7 cellular contexts compared by ENCODE assay signal in genomic region chr10:78302989-78303854, GRCh38.
DNase-seq lines count a peak whose midpoint lies in the region; ATAC-seq and TF ChIP-seq lines count a peak whose summit lies in the region.

No MANE protein-coding gene starts in this region.

- peaks cover 16% of the 10 kb centered on the region for H3K4me1 Mint-ChIP-seq in T-helper 17 cell

- no peaks in the 10 kb centered on the region for H3K79me2 ChIP-seq in hepatocyte

- 15% methylated on average over 40 of the region's 81 CpGs for WGBS in hepatocyte (ENCODE audit: low lambda C conversion rate, missing lambda C conversion rate)

- no peaks in the 10 kb centered on the region for H3K27me3 ChIP-seq in ascending aorta
- H3K27me3 ChIP-seq in hepatocyte, result no peaks in the 10 kb centered on the region

- peak overlapping the region; percentile 98 for H3K27ac Mint-ChIP-seq in T-helper 17 cell

- H2AFZ ChIP-seq in hepatocyte, result peak overlapping the region; percentile 10

- intact Hi-C loops in ascending aorta (cut with DNase I), result loop anchor here (1.0 to 5.0 kb wide), 10 partner anchors 28 to 894 kb away; partner anchors contain the start of gene ZMIZ1

- H3K4me1 ChIP-seq in ascending aorta, result peaks cover 0 to 11% of the 10 kb centered on the region in 2 donors
- H3K4me1 ChIP-seq in hepatocyte (ENCODE audit: insufficient read depth), result peaks cover 13% of the 10 kb centered on the region

- H3K9me2 ChIP-seq in hepatocyte (replicated peaks; ENCODE audit: insufficient read depth), result no peaks in the 10 kb centered on the region

- TF ChIP-seq CTCF in ascending aorta (IDR thresholded peaks at IDR 0.05), result peak; percentile 55 to 80 (median 56)
- TF ChIP-seq CTCF in hepatocyte (IDR thresholded peaks at IDR 0.05; ENCODE audit: poor library complexity), result peak; percentile 58
- TF ChIP-seq CTCF in retinal pigment epithelial cell (conservative IDR thresholded peaks at IDR 0.05; ENCODE audit: low read depth, low read length), result peak; percentile 67

- H3K4me3 ChIP-seq in ascending aorta (peak overlapping the region; percentile 66 to 75), hepatocyte (peak overlapping the region; percentile 20), retinal pigment epithelial cell (ENCODE audit: low read length) (peak overlapping the region; percentile 61)

- H3K27me3 Mint-ChIP-seq in T-helper 17 cell, result no peaks in the 10 kb centered on the region

- H4K20me1 ChIP-seq in hepatocyte (ENCODE audit: insufficient read depth, poor library complexity, severe bottlenecking), result no peaks in the 10 kb centered on the region

- H3K36me3 Mint-ChIP-seq in T-helper 17 cell (ENCODE audit: low read depth), result no peaks in the 10 kb centered on the region

- peak overlapping the region; percentile 79 for H3K4me2 ChIP-seq in hepatocyte

- H3K4me3 Mint-ChIP-seq in T-helper 17 cell, result peak overlapping the region; percentile 96

- ATAC-seq in GM18502 (IDR thresholded peaks at IDR 0.05; ENCODE audit: poor library complexity, unreplicated experiment) (peak; percentile 88), HG02943 (IDR thresholded peaks at IDR 0.05; ENCODE audit: low read depth, unreplicated experiment) (peak; percentile 82), T-helper 17 cell (peak; percentile 89)

- no peaks in the 10 kb centered on the region for H3K36me3 ChIP-seq in ascending aorta
- no peaks in the 10 kb centered on the region for H3K36me3 ChIP-seq in hepatocyte (replicated peaks; ENCODE audit: insufficient read depth, low read depth)

- H3K9me3 ChIP-seq in T-helper 17 cell (ENCODE audit: control insufficient read depth, low read length, poor library complexity, severe bottlenecking) (no peaks in the 10 kb centered on the region), ascending aorta (no peaks in the 10 kb centered on the region), hepatocyte (ENCODE audit: low read depth) (no peaks in the 10 kb centered on the region)

- DNase-seq in NCI-H1694 treated with DMSO at 0.1 percent for 48 hours (lab: John Stamatoyannopoulos, UW) (peak; percentile 80), T-helper 17 cell (peak; percentile 97 to 98 (median 97)), ascending aorta (ENCODE audit: low spot score in 2 of 2) (peak; percentile 75 to 96), hepatocyte (ENCODE audit: low spot score) (peak; percentile 96), retinal pigment epithelial cell (ENCODE audit: low read depth) (no peak)

- H3K27ac ChIP-seq in ascending aorta (peak overlapping the region; percentile 78 to 82), hepatocyte (peak overlapping the region; percentile 87)

Comparison
In these comparisons a context has a peak if more than half of its experiments do, and no peak if none do; other contexts are left out.
1. H3K4me3 ChIP-seq: peak in every context shown above with its lines; median percentile 70 in ascending aorta; 61 in retinal pigment epithelial cell; 20 in hepatocyte.